ENCODE assay signal across 9 cellular contexts in genomic region chr9:121519688-121520087, GRCh38. TPM values are rescaled to one million over a fixed set of nuclear protein-coding genes. Genes with fewer than 3 reads are reported as not detected.
"Had no signal": no experiment of that assay in that cellular context is flagged by ENCODE, and none has a peak within 500 bp of the region (broad histone marks: within the 10 kb centered on the region; RNA-seq: fewer than 3 reads in every experiment).

No MANE protein-coding gene starts in this region.

RNA-seq across cellular contexts. Expression of gene GGTA1, which starts 20.0 kb away (rescaled TPM):
- total RNA-seq: activated naive CD4-positive, alpha-beta T cell treated with anti-CD3 and anti-CD28 coated beads, Interleukin-2, amount 50 U/mL, for 72 hours; activated naive CD8-positive, alpha-beta T cell treated with anti-CD3 and anti-CD28 coated beads for 36 hours; activated naive CD8-positive, alpha-beta T cell treated with anti-CD3 and anti-CD28 coated beads, Interleukin-2, amount 10 ng/mL, durations not matched to agents 7 days and 5 days; activated T-cell treated with anti-CD3 and anti-CD28 coated beads, Interleukin-2, amount 50 U/mL, for 4 hours; activated T-cell treated with anti-CD3 and anti-CD28 coated beads, Interleukin-2, amount 50 U/mL, for 72 hours; activated T-helper 17 cell treated with anti-CD3 and anti-CD28 coated beads, Interleukin-2, amount 50 U/mL, for 72 hours; activated T-helper 2 cell treated with anti-CD3 and anti-CD28 coated beads, Interferon-gamma antibody, Interleukin-2, Interleukin-4, amounts not matched to agents 10 μg/mL and 5 μg/mL and 100 μg/mL, durations not matched to agents 14 hours and 24 hours and 36 hours; bronchial epithelial cell; cardiac muscle cell had no signal
